13 cellular contexts compared by ENCODE assay signal in the genomic region with DNA sequence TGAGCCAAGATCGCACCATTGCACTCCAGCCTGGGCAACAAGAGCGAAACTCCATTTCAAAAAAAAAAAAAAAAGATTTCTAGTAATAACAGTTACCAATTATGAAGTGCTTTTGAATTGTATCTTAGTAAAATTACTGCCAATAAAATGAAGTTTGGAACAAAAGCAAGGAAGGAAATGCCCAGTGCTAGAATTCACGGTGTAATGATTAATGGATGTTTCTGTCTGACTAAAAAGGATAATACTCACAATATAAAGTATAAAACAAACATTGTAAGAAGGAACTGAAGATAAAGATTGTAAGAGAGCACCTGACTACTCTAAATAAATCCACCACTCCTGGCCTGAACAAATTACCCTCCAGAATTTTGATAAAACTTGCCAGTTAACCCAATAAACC.
"Had no signal": no experiment of that assay in that cellular context is flagged by ENCODE, and none has a peak within 500 bp of the region (broad histone marks: within the 10 kb centered on the region; RNA-seq: fewer than 3 reads in every experiment).

No MANE protein-coding gene starts in this region.

- H3K27me3 ChIP-seq: thyroid gland, vagina had no signal

- H3K27ac Mint-ChIP-seq: activated CD4-positive, alpha-beta memory T cell treated with anti-CD3 and anti-CD28 coated beads, Interleukin-2, amount 10 ng/mL, durations not matched to agents 7 days and 5 days; stimulated activated naive B cell treated with anti-CD40 and anti-IgM and Interleukin-4, amounts not matched to agents 10 μg/mL and 1 μg/mL and 100 μg/mL, for 72 hours had no signal

- H3K4me3 Mint-ChIP-seq: activated CD4-positive, alpha-beta memory T cell treated with anti-CD3 and anti-CD28 coated beads, Interleukin-2, amount 10 ng/mL, durations not matched to agents 7 days and 5 days; stimulated activated naive B cell treated with anti-CD40 and anti-IgM and Interleukin-4, amounts not matched to agents 10 μg/mL and 1 μg/mL and 100 μg/mL, for 72 hours had no signal

- DNase-seq: activated CD4-positive, alpha-beta memory T cell treated with anti-CD3 and anti-CD28 coated beads, Interleukin-2, amount 10 ng/mL, durations not matched to agents 7 days and 5 days; activated CD4-positive, alpha-beta T cell treated with anti-CD3 and anti-CD28 coated beads for 1 hour; activated CD8-positive, alpha-beta memory T cell treated with anti-CD3 and anti-CD28 coated beads, Interleukin-2, amount 50 U/mL, for 4 hours; activated gamma-delta T cell treated with Interleukin-2 at 50 U/mL for 16 hours; islet precursor cell; midbrain; posterior cingulate gyrus; stimulated activated CD4-positive, alpha-beta T cell treated with anti-CD3 and anti-CD28 coated beads, Interleukin-2, amount 100 ng/mL, for 48 hours; stimulated activated naive B cell treated with anti-CD40 and anti-IgM and Interleukin-4, amounts not matched to agents 10 μg/mL and 1 μg/mL and 100 μg/mL, for 72 hours; T1000; thyroid gland had no signal

- ATAC-seq: stimulated activated naive B cell treated with anti-CD40 and anti-IgM and Interleukin-4, amounts not matched to agents 10 μg/mL and 1 μg/mL and 100 μg/mL, for 72 hours had no signal

- H3K27me3 Mint-ChIP-seq: activated CD4-positive, alpha-beta memory T cell treated with anti-CD3 and anti-CD28 coated beads, Interleukin-2, amount 10 ng/mL, durations not matched to agents 7 days and 5 days; stimulated activated naive B cell treated with anti-CD40 and anti-IgM and Interleukin-4, amounts not matched to agents 10 μg/mL and 1 μg/mL and 100 μg/mL, for 72 hours had no signal

- H3K36me3 ChIP-seq: thyroid gland, vagina had no signal

- H3K27ac ChIP-seq: vagina had no signal

- H3K9me3 ChIP-seq: thyroid gland, vagina had no signal

- H3K4me3 ChIP-seq: lung, thyroid gland, vagina had no signal
